In genomic region chr3:165642761-165643432, GRCh38 we compare ENCODE assay signal across 8 cellular contexts.
A peak's percentile ranks its signal among the peaks of the same experiment; 100 is the strongest.
DNase-seq lines count a peak whose midpoint lies in the region; ATAC-seq, FAIRE-seq and TF ChIP-seq lines count a peak whose summit lies in the region.

No MANE protein-coding gene starts in this region.

- no TSS peak for BruUV-seq in OCI-LY7 (replicated peaks; lab: Mats Ljungman, UMichigan)

- H3K36me3 ChIP-seq in ascending aorta (no peaks in the 10 kb centered on the region), kidney (ENCODE audit: control insufficient read depth in 1 of 2, insufficient read depth in 2 of 2, low read length in 2 of 2) (no peaks in the 10 kb centered on the region), vagina (no peaks in the 10 kb centered on the region), OCI-LY7 (ENCODE audit: insufficient read depth, low read length) (no peaks in the 10 kb centered on the region)

- 22% methylated on average over 4 of the region's 4 CpGs for WGBS in A549 (ENCODE audit: missing lambda C conversion rate)

- TF ChIP-seq POLR2A in A549 (IDR thresholded peaks at IDR 0.05; ENCODE audit: low read length) = no peak
- no peak for TF ChIP-seq POLR2A in GM18505 (IDR thresholded peaks at IDR 0.05; ENCODE audit: borderline replicate concordance, extremely low read depth, insufficient read depth, insufficient read length)
- TF ChIP-seq POLR2A in vagina (IDR thresholded peaks at IDR 0.05) = no peak

- no peak for TF ChIP-seq CTCF in A549 (IDR thresholded peaks at IDR 0.05)
- TF ChIP-seq CTCF in ascending aorta (IDR thresholded peaks at IDR 0.05) = no peak
- no peak for TF ChIP-seq CTCF in kidney (IDR thresholded peaks at IDR 0.05; ENCODE audit: borderline replicate concordance, extremely low read depth, insufficient read depth)
- TF ChIP-seq CTCF in vagina (IDR thresholded peaks at IDR 0.05) = no peak
- TF ChIP-seq CTCF in OCI-LY7 (conservative IDR thresholded peaks at IDR 0.05; ENCODE audit: low read length) = no peak

- H2AFZ ChIP-seq in OCI-LY7 (ENCODE audit: low read length) = no peak overlapping the region

- no peaks in the 10 kb centered on the region for H4K20me1 ChIP-seq in OCI-LY7 (ENCODE audit: insufficient read depth, low read length)

- no peak for TF ChIP-seq EP300 in A549 (IDR thresholded peaks at IDR 0.05)

- H3K4me3 ChIP-seq in A549 = no peak overlapping the region
- peak overlapping the region in 1 of 2 donors; percentile 11 for H3K4me3 ChIP-seq in ascending aorta
- H3K4me3 ChIP-seq in kidney (ENCODE audit: low read length in 2 of 2) = no peak overlapping the region
- H3K4me3 ChIP-seq in vagina = no peak overlapping the region
- H3K4me3 ChIP-seq in OCI-LY7 (ENCODE audit: low read depth, low read length, poor library complexity, severe bottlenecking) = no peak overlapping the region

- no peak overlapping the region for H3K9ac ChIP-seq in kidney (ENCODE audit: low read length in 2 of 2)

- H3K27me3 ChIP-seq in ascending aorta (no peaks in the 10 kb centered on the region), vagina (no peaks in the 10 kb centered on the region)

- CTCF ChIA-PET in A549 (lab: Yijun Ruan, JAX) = no interaction called here
- CTCF ChIA-PET in OCI-LY7 (lab: Charles Lee; ENCODE audit: unreplicated experiment) = no interaction called here

- no peaks in the 10 kb centered on the region for H3K9me2 ChIP-seq in OCI-LY7 (ENCODE audit: insufficient read depth, low read length)

- POLR2A ChIA-PET in A549 (lab: Yijun Ruan, JAX) (no interaction called here), OCI-LY7 (lab: Charles Lee) (no interaction called here)

- no peaks in the 10 kb centered on the region for H3K9me3 ChIP-seq in A549
- H3K9me3 ChIP-seq in ascending aorta = peaks cover 0 to 7% of the 10 kb centered on the region in 2 donors
- H3K9me3 ChIP-seq in kidney (ENCODE audit: control insufficient read depth in 1 of 2, low read length in 2 of 2) = no peaks in the 10 kb centered on the region
- no peaks in the 10 kb centered on the region for H3K9me3 ChIP-seq in vagina
- no peaks in the 10 kb centered on the region for H3K9me3 ChIP-seq in OCI-LY7 (ENCODE audit: low read length)

- TF ChIP-seq RAD21 in A549 (conservative IDR thresholded peaks at IDR 0.05 in 1 of 2, IDR thresholded peaks at IDR 0.05 in 1 of 2) = no peak

- H3K27ac ChIP-seq in A549 (peak overlapping the region in 1 of 2 experiments; percentile 22; a peak in 1 of 6 replicates), ascending aorta (peak overlapping the region; percentile 48 to 49), kidney (ENCODE audit: low read depth in 2 of 2, low read length in 2 of 2) (peak overlapping the region in 1 of 2 donors; percentile 1), vagina (no peak overlapping the region), OCI-LY7 (ENCODE audit: low read depth, low read length, poor library complexity, severe bottlenecking) (no peak overlapping the region)

- intact Hi-C loops in ascending aorta (cut with DNase I) = no loop called here
- intact Hi-C loops in kidney (cut with DNase I) = no loop called here
- intact Hi-C loops in vagina (cut with DNase I) = no loop called here
- intact Hi-C loops in OCI-LY7 (cut with micrococcal nuclease; ENCODE audit: unreplicated experiment) = no loop called here

- H3K4me1 ChIP-seq in A549 (peaks cover 12% of the 10 kb centered on the region), ascending aorta (peaks cover 0 to 4% of the 10 kb centered on the region in 2 donors), kidney (ENCODE audit: control insufficient read depth in 1 of 2, insufficient read depth in 1 of 2, low read depth in 1 of 2, low read length in 2 of 2) (no peaks in the 10 kb centered on the region), vagina (peaks cover 5% of the 10 kb centered on the region), OCI-LY7 (ENCODE audit: insufficient read depth, low read length, poor library complexity, severe bottlenecking) (no peaks in the 10 kb centered on the region)

- H3K4me2 ChIP-seq in A549 (peak overlapping the region; percentile 55), OCI-LY7 (ENCODE audit: low read length) (no peak overlapping the region)

- peak; percentile 38 to 87 for DNase-seq in A549 (ENCODE audit: low read depth in 1 of 2, low spot score in 1 of 2)
- DNase-seq in HuH-7.5 (ENCODE audit: low spot score) = peak; percentile 22
- DNase-seq in ascending aorta (ENCODE audit: low spot score in 2 of 2) = peak in 1 of 2 donors; percentile 84
- DNase-seq in kidney = no peak
- DNase-seq in vagina (ENCODE audit: extremely low spot score in 2 of 2) = no peak
- DNase-seq in OCI-LY7 (ENCODE audit: low spot score) = no peak

- no peak for FAIRE-seq in A549 (lab: Jason Lieb, UNC)
- peak; percentile 62 for FAIRE-seq in kidney (lab: Jason Lieb, UNC)

- H3K79me2 ChIP-seq in OCI-LY7 (ENCODE audit: insufficient read depth, low read depth, low read length) = no peaks in the 10 kb centered on the region

- ATAC-seq in A549 = peak; percentile 94 to 95
- no peak for ATAC-seq in GM18505 (IDR thresholded peaks at IDR 0.05; ENCODE audit: unreplicated experiment)
- no peak for ATAC-seq in HG02973 (IDR thresholded peaks at IDR 0.05; ENCODE audit: unreplicated experiment)

TF ChIP-seq in A549, 52 proteins besides CTCF, POLR2A, EP300 and RAD21:
- TF ChIP-seq JUNB (IDR thresholded peaks at IDR 0.05) (peak; percentile 66), SREBF2 (IDR thresholded peaks at IDR 0.05) (no peak), JUN (IDR thresholded peaks at IDR 0.05) (0 out of 5 replicates have a peak, but pooled peaks of 1 of the 2 experiments have one; percentile 23), NR3C1 (IDR thresholded peaks at IDR 0.05) (no peak), MAFK (IDR thresholded peaks at IDR 0.05; ENCODE audit: partially characterized antibody) (no peak), ZNF302 (CRISPR knock-in tag; IDR thresholded peaks at IDR 0.05) (peak; percentile 36; the same call in 1 of the 2 replicates), E2F6 (IDR thresholded peaks at IDR 0.05; ENCODE audit: borderline replicate concordance, low read depth) (peak; percentile 40; the same call in 1 of the 2 replicates), MYC (IDR thresholded peaks at IDR 0.05; ENCODE audit: borderline replicate concordance, low read length) (0 out of 2 replicates have a peak, but pooled peaks have one; percentile 29), FOSL2 (IDR thresholded peaks at IDR 0.05) (peak; percentile 73), FOSL2 (CRISPR knock-in tag; IDR thresholded peaks at IDR 0.05) (peak; percentile 85), FOXS1 (CRISPR knock-in tag; IDR thresholded peaks at IDR 0.05) (no peak)
- TF ChIP-seq, protein P1, sequence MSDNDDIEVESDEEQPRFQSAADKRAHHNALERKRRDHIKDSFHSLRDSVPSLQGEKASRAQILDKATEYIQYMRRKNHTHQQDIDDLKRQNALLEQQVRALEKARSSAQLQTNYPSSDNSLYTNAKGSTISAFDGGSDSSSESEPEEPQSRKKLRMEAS (IDR thresholded peaks at IDR 0.05) = peak; percentile 71; the same call in 1 of the 2 replicates

Comparison
In these comparisons a context has a peak if more than half of its experiments do, and no peak if none do; other contexts are left out.
1. ATAC-seq: peak in A549 (2 of 2); none in GM18505 (single experiment) and HG02973 (single experiment).
2. DNase-seq: peak in A549 (2 of 2) and HuH-7.5 (single experiment); none in kidney (single experiment), vagina (0 of 2) and OCI-LY7 (single experiment).
3. H3K27ac ChIP-seq: peak in ascending aorta (2 of 2); none in vagina (single experiment) and OCI-LY7 (single experiment).